Comparison of ENCODE assay signal across 1 cellular context in the genomic region with DNA sequence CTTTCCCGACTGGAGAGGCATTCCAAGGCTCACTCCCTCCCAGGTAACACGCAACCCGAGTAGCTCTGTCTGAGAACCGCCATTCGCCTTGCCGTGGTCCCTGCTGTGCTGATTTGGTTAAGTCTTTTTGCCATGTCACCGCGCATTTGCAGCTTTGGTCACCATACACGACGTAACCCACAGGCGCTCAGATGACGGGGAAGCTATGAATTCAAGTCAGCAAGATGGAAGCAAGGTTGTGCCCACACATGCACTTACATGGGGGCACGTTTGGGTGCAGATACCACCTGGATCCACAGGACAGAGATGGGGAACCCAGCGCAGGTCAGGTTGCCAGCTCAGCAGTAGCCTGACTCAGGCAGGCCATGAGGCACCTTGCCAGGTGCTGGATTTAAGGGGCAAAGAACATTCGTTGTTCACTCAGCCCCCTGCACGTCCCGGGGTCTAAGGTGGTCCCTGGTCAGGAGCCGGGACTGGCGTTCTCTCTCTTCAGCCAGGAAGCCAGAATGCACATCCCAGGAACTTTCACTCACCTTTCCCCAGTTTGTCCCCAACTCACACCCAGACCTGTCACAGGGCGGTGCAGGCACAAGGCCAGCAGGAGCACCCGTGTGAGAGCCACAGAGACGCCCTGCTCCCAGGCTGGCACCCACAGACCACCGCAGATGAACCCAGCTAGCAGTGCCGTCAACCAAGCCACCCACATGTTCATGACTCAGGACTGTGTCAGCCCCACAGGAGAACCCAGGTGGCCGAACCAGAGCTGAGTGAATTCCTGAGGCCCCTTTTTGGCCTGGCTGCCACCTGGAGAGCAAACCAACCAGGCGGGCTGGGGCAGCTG.
TF ChIP-seq lines count a peak whose summit lies in the region.

No MANE protein-coding gene starts in this region.

TF ChIP-seq in GM23338, 12 proteins besides CTCF, POLR2A, EP300 and RAD21 (continued from another document):
- no peak for TF ChIP-seq REST (IDR thresholded peaks at IDR 0.05; ENCODE audit: unreplicated experiment)
- TF ChIP-seq, protein P1, sequence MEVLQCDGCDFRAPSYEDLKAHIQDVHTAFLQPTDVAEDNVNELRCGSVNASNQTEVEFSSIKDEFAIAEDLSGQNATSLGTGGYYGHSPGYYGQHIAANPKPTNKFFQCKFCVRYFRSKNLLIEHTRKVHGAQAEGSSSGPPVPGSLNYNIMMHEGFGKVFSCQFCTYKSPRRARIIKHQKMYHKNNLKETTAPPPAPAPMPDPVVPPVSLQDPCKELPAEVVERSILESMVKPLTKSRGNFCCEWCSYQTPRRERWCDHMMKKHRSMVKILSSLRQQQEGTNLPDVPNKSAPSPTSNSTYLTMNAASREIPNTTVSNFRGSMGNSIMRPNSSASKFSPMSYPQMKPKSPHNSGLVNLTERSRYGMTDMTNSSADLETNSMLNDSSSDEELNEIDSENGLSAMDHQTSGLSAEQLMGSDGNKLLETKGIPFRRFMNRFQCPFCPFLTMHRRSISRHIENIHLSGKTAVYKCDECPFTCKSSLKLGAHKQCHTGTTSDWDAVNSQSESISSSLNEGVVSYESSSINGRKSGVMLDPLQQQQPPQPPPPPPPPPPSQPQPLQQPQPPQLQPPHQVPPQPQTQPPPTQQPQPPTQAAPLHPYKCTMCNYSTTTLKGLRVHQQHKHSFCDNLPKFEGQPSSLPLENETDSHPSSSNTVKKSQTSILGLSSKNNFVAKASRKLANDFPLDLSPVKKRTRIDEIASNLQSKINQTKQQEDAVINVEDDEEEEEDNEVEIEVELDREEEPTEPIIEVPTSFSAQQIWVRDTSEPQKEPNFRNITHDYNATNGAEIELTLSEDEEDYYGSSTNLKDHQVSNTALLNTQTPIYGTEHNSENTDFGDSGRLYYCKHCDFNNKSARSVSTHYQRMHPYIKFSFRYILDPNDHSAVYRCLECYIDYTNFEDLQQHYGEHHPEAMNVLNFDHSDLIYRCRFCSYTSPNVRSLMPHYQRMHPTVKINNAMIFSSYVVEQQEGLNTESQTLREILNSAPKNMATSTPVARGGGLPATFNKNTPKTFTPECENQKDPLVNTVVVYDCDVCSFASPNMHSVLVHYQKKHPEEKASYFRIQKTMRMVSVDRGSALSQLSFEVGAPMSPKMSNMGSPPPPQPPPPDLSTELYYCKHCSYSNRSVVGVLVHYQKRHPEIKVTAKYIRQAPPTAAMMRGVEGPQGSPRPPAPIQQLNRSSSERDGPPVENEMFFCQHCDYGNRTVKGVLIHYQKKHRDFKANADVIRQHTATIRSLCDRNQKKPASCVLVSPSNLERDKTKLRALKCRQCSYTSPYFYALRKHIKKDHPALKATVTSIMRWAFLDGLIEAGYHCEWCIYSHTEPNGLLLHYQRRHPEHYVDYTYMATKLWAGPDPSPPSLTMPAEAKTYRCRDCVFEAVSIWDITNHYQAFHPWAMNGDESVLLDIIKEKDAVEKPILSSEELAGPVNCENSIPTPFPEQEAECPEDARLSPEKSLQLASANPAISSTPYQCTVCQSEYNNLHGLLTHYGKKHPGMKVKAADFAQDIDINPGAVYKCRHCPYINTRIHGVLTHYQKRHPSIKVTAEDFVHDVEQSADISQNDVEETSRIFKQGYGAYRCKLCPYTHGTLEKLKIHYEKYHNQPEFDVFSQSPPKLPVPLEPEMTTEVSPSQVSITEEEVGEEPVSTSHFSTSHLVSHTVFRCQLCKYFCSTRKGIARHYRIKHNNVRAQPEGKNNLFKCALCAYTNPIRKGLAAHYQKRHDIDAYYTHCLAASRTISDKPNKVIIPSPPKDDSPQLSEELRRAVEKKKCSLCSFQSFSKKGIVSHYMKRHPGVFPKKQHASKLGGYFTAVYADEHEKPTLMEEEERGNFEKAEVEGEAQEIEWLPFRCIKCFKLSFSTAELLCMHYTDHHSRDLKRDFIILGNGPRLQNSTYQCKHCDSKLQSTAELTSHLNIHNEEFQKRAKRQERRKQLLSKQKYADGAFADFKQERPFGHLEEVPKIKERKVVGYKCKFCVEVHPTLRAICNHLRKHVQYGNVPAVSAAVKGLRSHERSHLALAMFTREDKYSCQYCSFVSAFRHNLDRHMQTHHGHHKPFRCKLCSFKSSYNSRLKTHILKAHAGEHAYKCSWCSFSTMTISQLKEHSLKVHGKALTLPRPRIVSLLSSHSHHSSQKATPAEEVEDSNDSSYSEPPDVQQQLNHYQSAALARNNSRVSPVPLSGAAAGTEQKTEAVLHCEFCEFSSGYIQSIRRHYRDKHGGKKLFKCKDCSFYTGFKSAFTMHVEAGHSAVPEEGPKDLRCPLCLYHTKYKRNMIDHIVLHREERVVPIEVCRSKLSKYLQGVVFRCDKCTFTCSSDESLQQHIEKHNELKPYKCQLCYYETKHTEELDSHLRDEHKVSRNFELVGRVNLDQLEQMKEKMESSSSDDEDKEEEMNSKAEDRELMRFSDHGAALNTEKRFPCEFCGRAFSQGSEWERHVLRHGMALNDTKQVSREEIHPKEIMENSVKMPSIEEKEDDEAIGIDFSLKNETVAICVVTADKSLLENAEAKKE (CRISPR knock-in tag; IDR thresholded peaks at IDR 0.05) = no peak
- no peak for TF ChIP-seq STAT1 (IDR thresholded peaks at IDR 0.05; ENCODE audit: unreplicated experiment)
